Comparison of ENCODE assay signal across 25 cellular contexts in the genomic region with DNA sequence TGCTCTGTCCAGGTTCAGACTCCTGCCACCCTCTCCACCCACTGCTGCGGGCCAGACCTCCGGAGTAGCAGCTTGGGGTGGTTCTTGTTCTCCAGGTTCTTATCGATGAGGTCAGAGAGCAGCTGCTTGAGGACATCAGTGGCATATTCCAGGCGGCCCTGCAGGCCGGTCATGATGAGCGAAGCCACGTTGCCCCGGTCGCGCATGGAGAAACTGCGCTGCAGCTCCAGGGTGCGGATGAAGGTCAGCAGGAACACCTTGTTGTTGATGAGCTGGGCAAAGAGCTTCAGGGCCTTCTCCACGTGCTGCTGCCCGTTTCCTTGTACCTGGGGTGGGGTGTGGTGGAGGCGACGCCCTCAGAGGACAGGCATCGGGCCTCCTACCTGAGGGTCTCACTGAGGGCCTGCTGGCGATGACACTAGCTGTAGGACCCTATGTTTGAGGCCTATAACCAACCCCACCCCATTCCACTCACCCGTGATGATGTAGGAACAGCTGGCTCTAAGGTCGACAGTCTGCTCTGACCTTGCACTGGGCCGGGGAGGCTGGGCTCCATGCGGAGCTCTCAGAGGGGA.
DNase-seq lines count a peak whose midpoint lies in the region; ATAC-seq, FAIRE-seq and TF ChIP-seq lines count a peak whose summit lies in the region.
"Had no signal": no experiment of that assay in that cellular context is flagged by ENCODE, and none has a peak within 500 bp of the region (broad histone marks: within the 10 kb centered on the region; RNA-seq: fewer than 3 reads in every experiment).

No MANE protein-coding gene starts in this region.

- no peaks in the 10 kb centered on the region for H3K27me3 ChIP-seq in neuronal stem cell (ENCODE audit: control insufficient read depth in 3 of 3, insufficient read depth in 3 of 3, low read depth in 1 of 3, low read length in 3 of 3)
- no peaks in the 10 kb centered on the region for H3K27me3 ChIP-seq in H7 (ENCODE audit: control insufficient read depth, insufficient read depth, low read length)
- no peaks in the 10 kb centered on the region for H3K27me3 ChIP-seq in testis
- H3K27me3 ChIP-seq in HepG2 (ENCODE audit: control insufficient read depth in 1 of 2, insufficient read depth in 2 of 2, low read length in 2 of 2): no peaks in the 10 kb centered on the region
- H3K27me3 ChIP-seq: BE2C had no signal

- no peaks in the 10 kb centered on the region for H3K79me1 ChIP-seq in neuronal stem cell (ENCODE audit: low read depth, low read length)

- H2BK12ac ChIP-seq in neuronal stem cell (ENCODE audit: low read length): no peak overlapping the region

- CTCF ChIA-PET in HepG2 (lab: Yijun Ruan, JAX; ENCODE audit: low intra/inter-chr PET ratio, low total read pairs): no interaction called here

- H3K27ac ChIP-seq in neuronal stem cell (replicated peaks; ENCODE audit: low read length): no peak overlapping the region
- H3K27ac ChIP-seq in testis: no peak overlapping the region
- no peak overlapping the region for H3K27ac ChIP-seq in HepG2 (ENCODE audit: extremely low read length, insufficient read depth, low read length)
- H3K27ac ChIP-seq: 22Rv1; BLaER1 treated with 17β-estradiol and CSF1 and Interleukin-3, amounts not matched to agents 10 nM and 100 nM had no signal

- no peak for ATAC-seq in HepG2
- ATAC-seq: GM12878, GM23338 had no signal

- no TSS peak for BruUV-seq in HepG2 (replicated peaks; lab: Mats Ljungman, UMichigan)

- no peak overlapping the region for H2BK5ac ChIP-seq in neuronal stem cell (ENCODE audit: low read length)

- H4K91ac ChIP-seq in neuronal stem cell (ENCODE audit: low read depth, low read length, poor library complexity): no peak overlapping the region

- H2AFZ ChIP-seq in neuronal stem cell (ENCODE audit: low read length) (no peak overlapping the region), HepG2 (ENCODE audit: low read length) (no peak overlapping the region)
- H2AFZ ChIP-seq: GM23338 had no signal

- H3K9ac ChIP-seq in neuronal stem cell (ENCODE audit: low read depth, low read length, poor library complexity) (no peak overlapping the region), HepG2 (ENCODE audit: insufficient read depth, low read depth, low read length) (no peak overlapping the region)
- H3K9ac ChIP-seq: BLaER1 treated with 17β-estradiol and CSF1 and Interleukin-3, amounts not matched to agents 10 nM and 100 nM had no signal

- FAIRE-seq in HepG2 (lab: Jason Lieb, UNC): no peak
- FAIRE-seq: A204.1, D721Med, GM12878, GM19239 had no signal

- H3K23ac ChIP-seq in neuronal stem cell (ENCODE audit: low read depth, low read length, poor library complexity): no peak overlapping the region

- no peak overlapping the region for H3K4me3 ChIP-seq in neuronal stem cell (ENCODE audit: low read length in 2 of 2)
- H3K4me3 ChIP-seq in H7 (ENCODE audit: insufficient read depth, low read depth, low read length): no peak overlapping the region
- H3K4me3 ChIP-seq in testis: no peak overlapping the region
- no peak overlapping the region for H3K4me3 ChIP-seq in HepG2 (replicated peaks in 1 of 3; ENCODE audit: insufficient read depth in 1 of 3, low read depth in 2 of 3, low read length in 3 of 3)
- H3K4me3 ChIP-seq: BLaER1 treated with 17β-estradiol and CSF1 and Interleukin-3, amounts not matched to agents 10 nM and 100 nM; GM12878; GM23338 had no signal

- DNase-seq in NCI-H82 (lab: John Stamatoyannopoulos, UW): peak; percentile 53
- no peak for DNase-seq in NCI-H82 treated with DMSO at 0.1 percent for 48 hours (lab: John Stamatoyannopoulos, UW; ENCODE audit: unreplicated experiment)
- DNase-seq in neuronal stem cell (ENCODE audit: low spot score): no peak
- peak; percentile 66 for DNase-seq in posterior vena cava (ENCODE audit: low spot score)
- DNase-seq in H7: no peak
- no peak for DNase-seq in GOT3 (lab: John Stamatoyannopoulos, UW)
- DNase-seq in testis: no peak
- no peak for DNase-seq in HepG2 (ENCODE audit: low spot score)
- DNase-seq: AML-193; BE2C; CD4-positive, alpha-beta T cell; CD8-positive, alpha-beta memory T cell; DMS 273 treated with DMSO at 0.1 percent for 48 hours; DMS79; EL; GDM1; H9; HFFc6 had no signal

- H3K4me2 ChIP-seq in neuronal stem cell (ENCODE audit: insufficient read depth, low read length, poor library complexity, severe bottlenecking) (no peak overlapping the region), HepG2 (ENCODE audit: low read depth, low read length) (no peak overlapping the region)
- H3K4me2 ChIP-seq: BLaER1 treated with 17β-estradiol and CSF1 and Interleukin-3, amounts not matched to agents 10 nM and 100 nM; GM23338 had no signal

- WGBS in neuronal stem cell (ENCODE audit: extremely low coverage in 2 of 2, insufficient read length in 2 of 2, insufficient replicate concordance in 1 of 2), 2 donors: no CpG with 5 or more reads among the region's 22 CpGs
- WGBS in testis, 2 donors: 85 to 95% methylated on average over 10 to 22 of the region's 22 CpGs
- WGBS in HepG2 (ENCODE audit: low lambda C conversion rate): 90% methylated on average over 19 of the region's 22 CpGs

- no peak overlapping the region for H2BK120ac ChIP-seq in neuronal stem cell (ENCODE audit: low read depth, low read length)

- no peak overlapping the region for H3K4ac ChIP-seq in neuronal stem cell (ENCODE audit: low read length)

- no peaks in the 10 kb centered on the region for H4K20me1 ChIP-seq in HepG2 (ENCODE audit: insufficient read depth, low read length)

- no peaks in the 10 kb centered on the region for H3K9me3 ChIP-seq in neuronal stem cell (replicated peaks in 1 of 2; ENCODE audit: control insufficient read depth in 2 of 2, insufficient read depth in 1 of 2, low read depth in 1 of 2, low read length in 2 of 2)
- H3K9me3 ChIP-seq in testis: no peaks in the 10 kb centered on the region
- no peaks in the 10 kb centered on the region for H3K9me3 ChIP-seq in HepG2 (ENCODE audit: low read length)
- H3K9me3 ChIP-seq: BE2C; BLaER1 treated with 17β-estradiol and CSF1 and Interleukin-3, amounts not matched to agents 10 nM and 100 nM had no signal

- no peak for TF ChIP-seq POLR2A in testis (IDR thresholded peaks at IDR 0.05)
- no peak for TF ChIP-seq POLR2A in HepG2 (IDR thresholded peaks at IDR 0.05; ENCODE audit: insufficient read depth in 1 of 2, low read depth in 2 of 2, low read length in 2 of 2)

- peak overlapping the region; percentile 4 for H2BK15ac ChIP-seq in neuronal stem cell (ENCODE audit: low read length)

- H3K4me1 ChIP-seq in neuronal stem cell (ENCODE audit: control insufficient read depth in 2 of 2, insufficient read depth in 1 of 2, low read depth in 1 of 2, low read length in 2 of 2) (peaks cover 0 to 11% of the 10 kb centered on the region in 2 donors), testis (peaks cover 33% of the 10 kb centered on the region), HepG2 (ENCODE audit: insufficient read depth, low read length) (peaks cover under 1% of the 10 kb centered on the region; the same call in 1 of the 2 replicates)
- H3K4me1 ChIP-seq: BE2C had no signal

- in situ Hi-C loops in HepG2 (cut with HindIII; ENCODE audit: extremely low pct_ligation_motif_present, low pct_unique_long_range_greater_than_20kb): no loop called here

- H4K8ac ChIP-seq in neuronal stem cell (ENCODE audit: low read depth, low read length): no peak overlapping the region

- no peak for TF ChIP-seq EP300 in HepG2 (IDR thresholded peaks at IDR 0.05; ENCODE audit: low read depth in 2 of 2, low read length in 2 of 2)
- no peak for TF ChIP-seq EP300 in HepG2 (CRISPR knock-in tag; IDR thresholded peaks at IDR 0.05; ENCODE audit: borderline replicate concordance)

- H3K36me3 ChIP-seq in neuronal stem cell (replicated peaks in 1 of 2; ENCODE audit: control insufficient read depth in 2 of 2, insufficient read depth in 2 of 2, low read length in 2 of 2) (peaks cover 3 to 5% of the 10 kb centered on the region in 2 donors), H7 (replicated peaks; ENCODE audit: control insufficient read depth, insufficient read depth, low read length) (no peaks in the 10 kb centered on the region), testis (ENCODE audit: low read depth, missing control alignments) (no peaks in the 10 kb centered on the region), HepG2 (replicated peaks in 1 of 2; ENCODE audit: control insufficient read depth in 1 of 2, insufficient read depth in 2 of 2, low read length in 2 of 2) (peaks cover 0 to 4% of the 10 kb centered on the region in 2 experiments; a peak in 2 of 5 replicates)
- H3K36me3 ChIP-seq: BLaER1 treated with 17β-estradiol and CSF1 and Interleukin-3, amounts not matched to agents 10 nM and 100 nM had no signal

- H3K79me2 ChIP-seq in HepG2 (ENCODE audit: insufficient read depth, low read length): no peaks in the 10 kb centered on the region

- peak overlapping the region; percentile 44 for H2AK5ac ChIP-seq in neuronal stem cell (ENCODE audit: low read depth, low read length)

- TF ChIP-seq RAD21 in HepG2 (CRISPR knock-in tag; IDR thresholded peaks at IDR 0.05): no peak

- no peak overlapping the region for H3K14ac ChIP-seq in neuronal stem cell (ENCODE audit: low read length)

- intact Hi-C loops in posterior vena cava (cut with DNase I) (no loop called here), testis (cut with DNase I; ENCODE audit: low total_unique reads) (no loop called here), HepG2 (cut with micrococcal nuclease; ENCODE audit: unreplicated experiment) (no loop called here)

- TF ChIP-seq CTCF in testis (IDR thresholded peaks at IDR 0.05) (no peak), HepG2 (CRISPR knock-in tag; IDR thresholded peaks at IDR 0.05) (no peak)

- POLR2A ChIA-PET in HepG2 (lab: Yijun Ruan, JAX): no interaction called here

- H3K18ac ChIP-seq in neuronal stem cell (ENCODE audit: low read length): no peak overlapping the region

TF ChIP-seq in HepG2, 621 proteins besides CTCF, POLR2A, EP300 and RAD21:
- TF ChIP-seq ISL2 (CRISPR knock-in tag; IDR thresholded peaks at IDR 0.05) (no peak), STAT5B (CRISPR knock-in tag; IDR thresholded peaks at IDR 0.05) (no peak), ZFP36L1 (CRISPR knock-in tag; IDR thresholded peaks at IDR 0.05) (no peak)

Comparison
In these comparisons a context has a peak if more than half of its experiments do, and no peak if none do; other contexts are left out.
1. DNase-seq: peak in NCI-H82 (single experiment) and posterior vena cava (single experiment); none in NCI-H82 treated with DMSO at 0.1 percent for 48 hours (single experiment), neuronal stem cell (single experiment), H7 (single experiment), GOT3 (single experiment), testis (single experiment) and HepG2 (single experiment).